Comparison of ENCODE assay signal across 1 cellular context in genomic region chr6:37258405-37258704, GRCh38.
TF ChIP-seq lines count a peak whose summit lies in the region.

No MANE protein-coding gene starts in this region.

TF ChIP-seq in GM12878, 131 proteins besides CTCF, POLR2A, EP300 and RAD21 (continued from another document):
- TF ChIP-seq ZBTB40 (IDR thresholded peaks at IDR 0.05; ENCODE audit: borderline replicate concordance) (no peak), WRNIP1 (IDR thresholded peaks at IDR 0.05; ENCODE audit: borderline replicate concordance, low read depth, low read length) (no peak), MTA2 (IDR thresholded peaks at IDR 0.05; ENCODE audit: low read depth) (0 out of 2 replicates have a peak, but pooled peaks have one; percentile 2), SUPT20H (IDR thresholded peaks at IDR 0.05; ENCODE audit: borderline replicate concordance, control insufficient read depth, low read depth, low read length) (no peak), RB1 (IDR thresholded peaks at IDR 0.05; ENCODE audit: borderline replicate concordance) (no peak), EED (IDR thresholded peaks at IDR 0.05; ENCODE audit: low read depth) (0 out of 2 replicates have a peak, but pooled peaks have one; percentile 10), CREB1 (IDR thresholded peaks at IDR 0.05; ENCODE audit: low read depth) (no peak), YY1 (IDR thresholded peaks at IDR 0.05; ENCODE audit: low read depth, low read length) (no peak), KLF5 (IDR thresholded peaks at IDR 0.05; ENCODE audit: partially characterized antibody) (no peak)
TF ChIP-seq in GM12878: peak in this region for 3.
